24 cellular contexts compared by ENCODE assay signal in the genomic region with DNA sequence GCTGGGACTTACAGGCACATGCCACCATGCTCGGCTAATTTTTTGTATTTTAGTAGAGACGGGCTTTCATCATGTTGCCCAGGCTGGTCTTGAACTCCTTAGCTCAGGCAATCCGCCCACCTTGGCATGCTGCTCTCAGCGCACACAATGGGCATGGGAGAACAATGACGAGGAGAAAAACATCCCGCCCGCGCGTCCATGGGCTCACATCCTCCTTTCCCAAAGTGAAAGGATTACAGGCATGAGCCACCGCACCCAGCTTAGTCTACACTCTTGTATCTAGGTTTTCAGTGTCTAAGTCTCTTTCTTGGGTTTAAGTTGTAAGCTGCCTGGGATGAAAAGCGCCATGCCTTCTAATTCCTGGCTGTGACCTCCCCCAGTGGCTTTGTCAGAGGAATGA. TPM values are rescaled to one million over a fixed set of nuclear protein-coding genes. Genes with fewer than 3 reads are reported as not detected.
DNase-seq lines count a peak whose midpoint lies in the region; ATAC-seq and TF ChIP-seq lines count a peak whose summit lies in the region.
"Had no signal": no experiment of that assay in that cellular context is flagged by ENCODE, and none has a peak within 500 bp of the region (broad histone marks: within the 10 kb centered on the region; RNA-seq: fewer than 3 reads in every experiment).

No MANE protein-coding gene starts in this region.

- no peak overlapping the region for H3K9ac ChIP-seq in neural progenitor cell

- WGBS in gastroesophageal sphincter (ENCODE audit: low coverage in 1 of 2), 2 donors = 75 to 93% methylated on average over 1 to 3 of the region's 11 CpGs

- H3K9me3 ChIP-seq in breast epithelium = no peaks in the 10 kb centered on the region
- no peaks in the 10 kb centered on the region for H3K9me3 ChIP-seq in gastroesophageal sphincter
- no peaks in the 10 kb centered on the region for H3K9me3 ChIP-seq in neural progenitor cell (ENCODE audit: low read depth)
- no peaks in the 10 kb centered on the region for H3K9me3 ChIP-seq in vagina
- H3K9me3 ChIP-seq in mucosa of descending colon = no peaks in the 10 kb centered on the region

- BruUV-seq in MCF 10A (replicated peaks; lab: Mats Ljungman, UMichigan) = no TSS peak

- no peak overlapping the region for H3K27ac Mint-ChIP-seq in MCF 10A (ENCODE audit: low read depth, unreplicated experiment)
- no peak overlapping the region for H3K27ac Mint-ChIP-seq in neural progenitor cell
- H3K27ac Mint-ChIP-seq: activated naive CD8-positive, alpha-beta T cell treated with anti-CD3 and anti-CD28 coated beads, Interleukin-2, amount 10 ng/mL, durations not matched to agents 7 days and 5 days; activated T-cell treated with anti-CD3 and anti-CD28 coated beads, Interleukin-2, amount 50 U/mL, for 72 hours; CD4-positive, alpha-beta T cell; naive B cell; stimulated activated effector memory CD8-positive, alpha-beta T cell treated with anti-CD3 and anti-CD28 coated beads, Interleukin-12 subunit alpha, Interleukin-12 subunit beta, amount 100 ng/mL, for 72 hours had no signal

- H3K4me2 ChIP-seq in neural progenitor cell = peak overlapping the region; percentile 71

- TF ChIP-seq POLR2A in breast epithelium (IDR thresholded peaks at IDR 0.05) (no peak), gastroesophageal sphincter (IDR thresholded peaks at IDR 0.05) (no peak), vagina (IDR thresholded peaks at IDR 0.05) (no peak)

- H3K9me3 Mint-ChIP-seq in MCF 10A (ENCODE audit: unreplicated experiment) (no peaks in the 10 kb centered on the region), neural progenitor cell (no peaks in the 10 kb centered on the region)
- H3K9me3 Mint-ChIP-seq: activated naive CD8-positive, alpha-beta T cell treated with anti-CD3 and anti-CD28 coated beads, Interleukin-2, amount 10 ng/mL, durations not matched to agents 7 days and 5 days; activated T-cell treated with anti-CD3 and anti-CD28 coated beads, Interleukin-2, amount 50 U/mL, for 72 hours; CD4-positive, alpha-beta T cell; dendritic cell treated with granulocyte-macrophage colony-stimulating factor and Interleukin-4, amounts not matched to agents 40 ng/mL and 50 ng/mL, for 4 days; naive B cell; stimulated activated effector memory CD8-positive, alpha-beta T cell treated with anti-CD3 and anti-CD28 coated beads, Interleukin-12 subunit alpha, Interleukin-12 subunit beta, amount 100 ng/mL, for 72 hours had no signal

- TF ChIP-seq CTCF in breast epithelium (IDR thresholded peaks at IDR 0.05) (no peak), MCF 10A (IDR thresholded peaks at IDR 0.05; ENCODE audit: unreplicated experiment) (no peak), gastroesophageal sphincter (IDR thresholded peaks at IDR 0.05) (no peak), neural progenitor cell (IDR thresholded peaks at IDR 0.05) (no peak), vagina (IDR thresholded peaks at IDR 0.05) (no peak), mucosa of descending colon (IDR thresholded peaks at IDR 0.05) (no peak), RWPE1 (conservative IDR thresholded peaks at IDR 0.05; ENCODE audit: low read depth) (no peak), GM10248 (IDR thresholded peaks at IDR 0.05; ENCODE audit: control extremely low read depth, extremely low read depth, low read depth, missing control alignments) (no peak)

- ATAC-seq in gastroesophageal sphincter = no peak
- no peak for ATAC-seq in mucosa of descending colon
- ATAC-seq: activated T-cell treated with anti-CD3 and anti-CD28 coated beads, Interleukin-2, amount 50 U/mL, for 72 hours; left colon; Panc1; stimulated activated effector memory CD8-positive, alpha-beta T cell treated with anti-CD3 and anti-CD28 coated beads, Interleukin-12 subunit alpha, Interleukin-12 subunit beta, amount 100 ng/mL, for 72 hours had no signal

- POLR2A ChIA-PET in MCF 10A (lab: Yijun Ruan, JAX) (interaction anchor here (0.7 to 2.2 kb wide), 4 partner anchors 13 to 90 kb away, joined by 3 to 25 read pairs (median 7); a partner anchor contains a TSS), RWPE1 (lab: Yijun Ruan, JAX; ENCODE audit: low non-redundant PET) (no interaction called here), GM10248 (lab: Yijun Ruan, JAX) (no interaction called here)

- H3K36me3 Mint-ChIP-seq in MCF 10A (ENCODE audit: insufficient read depth, unreplicated experiment) = no peaks in the 10 kb centered on the region
- H3K36me3 Mint-ChIP-seq in neural progenitor cell = no peaks in the 10 kb centered on the region
- H3K36me3 Mint-ChIP-seq: activated naive CD8-positive, alpha-beta T cell treated with anti-CD3 and anti-CD28 coated beads, Interleukin-2, amount 10 ng/mL, durations not matched to agents 7 days and 5 days; brain; naive B cell; stimulated activated effector memory CD8-positive, alpha-beta T cell treated with anti-CD3 and anti-CD28 coated beads, Interleukin-12 subunit alpha, Interleukin-12 subunit beta, amount 100 ng/mL, for 72 hours had no signal

- peaks cover 29% of the 10 kb centered on the region for H3F3A ChIP-seq in neural progenitor cell (ENCODE audit: low read depth)

- H3K27me3 ChIP-seq in breast epithelium (no peaks in the 10 kb centered on the region), gastroesophageal sphincter (peaks cover 52% of the 10 kb centered on the region), neural progenitor cell (peaks cover 3% of the 10 kb centered on the region), vagina (no peaks in the 10 kb centered on the region)

- CTCF ChIA-PET in MCF 10A (lab: Yijun Ruan, JAX) = interaction anchor here (1.2 to 30.3 kb wide), 7 partner anchors 7 to 115 kb away, joined by 3 to 1608 read pairs (median 25); a partner anchor contains a TSS
- CTCF ChIA-PET in RWPE1 (lab: Yijun Ruan, JAX) = interaction anchor here (0.6 to 3.0 kb wide), 5 partner anchors 13 to 116 kb away, joined by 3 to 16 read pairs (median 14); no protein-coding TSS in a partner anchor
- CTCF ChIA-PET in GM10248 (lab: Yijun Ruan, JAX) = interaction anchor here (1.2 to 4.6 kb wide), 5 partner anchors 12 to 117 kb away, joined by 3 to 24 read pairs (median 7); no protein-coding TSS in a partner anchor

- H4K20me1 ChIP-seq in neural progenitor cell (ENCODE audit: low read depth) = no peaks in the 10 kb centered on the region

- intact Hi-C loops in breast epithelium (cut with DNase I; ENCODE audit: low total_unique reads) = no loop called here
- intact Hi-C loops in MCF 10A (cut with micrococcal nuclease) = loop anchor here (2.0 kb wide), 1 partner anchor 90 kb away; a partner anchor contains a TSS
- intact Hi-C loops in vagina (cut with DNase I) = no loop called here
- intact Hi-C loops in mucosa of descending colon (cut with DNase I, micrococcal nuclease) = no loop called here

- H3K4me1 Mint-ChIP-seq in MCF 10A (ENCODE audit: insufficient read depth, unreplicated experiment) = peaks cover 10% of the 10 kb centered on the region
- peaks cover 18% of the 10 kb centered on the region for H3K4me1 Mint-ChIP-seq in neural progenitor cell

- H3K4me3 ChIP-seq in breast epithelium (no peak overlapping the region), gastroesophageal sphincter (no peak overlapping the region), neural progenitor cell (no peak overlapping the region), vagina (no peak overlapping the region), mucosa of descending colon (no peak overlapping the region)

- no peak overlapping the region for H2AFZ ChIP-seq in neural progenitor cell (replicated peaks)

- TF ChIP-seq EP300 in gastroesophageal sphincter (IDR thresholded peaks at IDR 0.05) = no peak

- H3K4me1 ChIP-seq in breast epithelium (peaks cover 0 to 6% of the 10 kb centered on the region in 2 donors), gastroesophageal sphincter (peaks cover 0 to 18% (median 0%) of the 10 kb centered on the region in 3 donors), neural progenitor cell (peaks cover 8% of the 10 kb centered on the region), vagina (peaks cover 26% of the 10 kb centered on the region), mucosa of descending colon (ENCODE audit: low read depth) (peaks cover 6% of the 10 kb centered on the region)

- no peaks in the 10 kb centered on the region for H3K79me2 ChIP-seq in neural progenitor cell (ENCODE audit: low read depth)

- H3K27me3 Mint-ChIP-seq in MCF 10A (ENCODE audit: insufficient read depth, unreplicated experiment) (no peaks in the 10 kb centered on the region), neural progenitor cell (ENCODE audit: insufficient read depth, low read depth) (peaks cover 24% of the 10 kb centered on the region)

- H3K4me3 Mint-ChIP-seq in MCF 10A (ENCODE audit: unreplicated experiment) (no peak overlapping the region), neural progenitor cell (no peak overlapping the region)
- H3K4me3 Mint-ChIP-seq: activated naive CD8-positive, alpha-beta T cell treated with anti-CD3 and anti-CD28 coated beads, Interleukin-2, amount 10 ng/mL, durations not matched to agents 7 days and 5 days; activated T-cell treated with anti-CD3 and anti-CD28 coated beads, Interleukin-2, amount 50 U/mL, for 72 hours; CD4-positive, alpha-beta T cell; dendritic cell treated with granulocyte-macrophage colony-stimulating factor and Interleukin-4, amounts not matched to agents 40 ng/mL and 50 ng/mL, for 4 days had no signal

- DNase-seq in breast epithelium (ENCODE audit: low spot score in 2 of 2) (peak in 1 of 2 donors; percentile 37), MCF 10A (ENCODE audit: unreplicated experiment) (no peak), neural progenitor cell (ENCODE audit: low spot score) (peak; percentile 42), vagina (ENCODE audit: extremely low spot score in 2 of 2) (peak; percentile 70 to 79), mucosa of descending colon (no peak), RWPE1 (ENCODE audit: low spot score) (no peak), GM10248 (ENCODE audit: extremely low spot score) (no peak)
- DNase-seq: activated CD4-positive, alpha-beta T cell treated with anti-CD3 and anti-CD28 coated beads, Interleukin-2, amount 50 U/mL, for 4 hours; activated naive CD8-positive, alpha-beta T cell treated with anti-CD3 and anti-CD28 coated beads, Interleukin-2, amount 10 ng/mL, durations not matched to agents 7 days and 5 days; activated T-cell treated with anti-CD3 and anti-CD28 coated beads, Interleukin-2, amount 50 U/mL, for 72 hours; left colon; naive B cell; NCI-H1105 treated with DMSO at 0.1 percent for 48 hours; NCI-H2171 treated with DMSO at 0.1 percent for 48 hours; NCI-H774; stimulated activated CD4-positive, alpha-beta T cell treated with anti-CD3 and anti-CD28 coated beads, Interleukin-12 subunit alpha, Interleukin-12 subunit beta, amount 100 ng/mL, for 4 hours; SW 1271; trophoblast cell had no signal

- peak overlapping the region; percentile 87 to 93 for H3K27ac ChIP-seq in breast epithelium
- peak overlapping the region in 3 of 4 donors; percentile 35 to 73 (median 62) for H3K27ac ChIP-seq in gastroesophageal sphincter
- no peak overlapping the region for H3K27ac ChIP-seq in neural progenitor cell
- H3K27ac ChIP-seq in vagina = peak overlapping the region; percentile 52
- H3K27ac ChIP-seq in RWPE1 = no peak overlapping the region

- H3K36me3 ChIP-seq in breast epithelium = no peaks in the 10 kb centered on the region
- H3K36me3 ChIP-seq in gastroesophageal sphincter = no peaks in the 10 kb centered on the region
- no peaks in the 10 kb centered on the region for H3K36me3 ChIP-seq in neural progenitor cell
- H3K36me3 ChIP-seq in vagina = no peaks in the 10 kb centered on the region
- H3K36me3 ChIP-seq in mucosa of descending colon (ENCODE audit: low read depth) = no peaks in the 10 kb centered on the region

RNA-seq across cellular contexts. Expression of a gene that starts 37.9 kb away (rescaled TPM):
- total RNA-seq in breast epithelium = 10 to 100 TPM in 1 of 3 donors, 1 to 10 TPM in 2; 1.4 to 12.3 (median 9.2) TPM
- 4.9 and 6.8 TPM in 2 replicates for total RNA-seq in MCF 10A (2022)
- 10 to 100 TPM in 1 of 4 donors, 1 to 10 TPM in 3; 5.1 to 13.7 (median 6.3) TPM for total RNA-seq in gastroesophageal sphincter
- 14.1 and 25.5 TPM in 2 replicates for total RNA-seq in neural progenitor cell (ENCODE audit: low replicate concordance)
- total RNA-seq in vagina = 27.0 TPM
- total RNA-seq in mucosa of descending colon = 10 to 100 TPM; 32.1 to 41.2 (median 37.0) TPM

Comparison
In these comparisons a context has a peak if more than half of its experiments do, and no peak if none do; other contexts are left out.
1. DNase-seq: peak in neural progenitor cell (single experiment) and vagina (2 of 2); none in MCF 10A (single experiment), mucosa of descending colon (0 of 3), RWPE1 (single experiment) and GM10248 (single experiment).
2. H3K27ac ChIP-seq: peak in breast epithelium (2 of 2), gastroesophageal sphincter (3 of 4) and vagina (single experiment); none in neural progenitor cell (single experiment) and RWPE1 (single experiment).